Comparison of ENCODE assay signal across 8 cellular contexts in genomic region chr9:41073471-41074243, GRCh38. TPM values are rescaled to one million over a fixed set of nuclear protein-coding genes. Genes with fewer than 3 reads are reported as not detected.
DNase-seq lines count a peak whose midpoint lies in the region; ATAC-seq and TF ChIP-seq lines count a peak whose summit lies in the region.
"Not testable (repeated sequence)": the region's sequence is repeated elsewhere in the genome, so short reads cannot be mapped to it uniquely, and the experiment has no call there.

No MANE protein-coding gene starts in this region.

- not testable (repeated sequence) for H3K27ac ChIP-seq in HUES64 (ENCODE audit: low read depth, low read length); foreskin keratinocyte; mesenchymal stem cell (ENCODE audit: low read length, poor library complexity, severe bottlenecking)
- H3K27ac ChIP-seq in uterus: peak overlapping the region; percentile 42 to 64

- not testable (repeated sequence) for H2AFZ ChIP-seq in mesenchymal stem cell (ENCODE audit: low read depth, low read length)

- not testable (repeated sequence) for H2BK15ac ChIP-seq in mesenchymal stem cell (ENCODE audit: low read depth, poor library complexity, severe bottlenecking)

- not testable (repeated sequence) for DNase-seq in activated T-cell treated with anti-CD3 and anti-CD28 coated beads, Interleukin-2, amount 50 U/mL, for 24 hours; retinal pigment epithelial cell (ENCODE audit: low read depth); uterus
- DNase-seq in chondrocyte (ENCODE audit: low spot score) (peak; percentile 89), foreskin keratinocyte (peak; percentile 3 to 23), mesenchymal stem cell (peak; percentile 20)

- H3K4ac ChIP-seq in mesenchymal stem cell (ENCODE audit: low read depth in 1 of 2, low read length in 2 of 2): peak overlapping the region in 1 of 2 experiments; percentile 37

- not testable (repeated sequence) for H3K36me3 Mint-ChIP-seq in activated T-cell treated with anti-CD3 and anti-CD28 coated beads, Interleukin-2, amount 50 U/mL, for 24 hours (ENCODE audit: low read depth); chondrocyte (ENCODE audit: low read depth)

- ATAC-seq in foreskin keratinocyte: peak; percentile 1

- not testable (repeated sequence) for H3K27ac Mint-ChIP-seq in activated T-cell treated with anti-CD3 and anti-CD28 coated beads, Interleukin-2, amount 50 U/mL, for 24 hours; chondrocyte (ENCODE audit: unreplicated experiment)

- H3K9me3 Mint-ChIP-seq in activated T-cell treated with anti-CD3 and anti-CD28 coated beads, Interleukin-2, amount 50 U/mL, for 24 hours; chondrocyte (ENCODE audit: low read depth): not testable (repeated sequence)

- H3K27me3 Mint-ChIP-seq in activated T-cell treated with anti-CD3 and anti-CD28 coated beads, Interleukin-2, amount 50 U/mL, for 24 hours: peaks cover 40% of the 10 kb centered on the region
- H3K27me3 Mint-ChIP-seq in chondrocyte (ENCODE audit: low read depth): not testable (repeated sequence)

- H3K4me1 Mint-ChIP-seq in activated T-cell treated with anti-CD3 and anti-CD28 coated beads, Interleukin-2, amount 50 U/mL, for 24 hours (ENCODE audit: low read depth): peaks cover 12% of the 10 kb centered on the region
- H3K4me1 Mint-ChIP-seq in chondrocyte (ENCODE audit: low read depth): not testable (repeated sequence)

- H3K14ac ChIP-seq in mesenchymal stem cell (ENCODE audit: low read length in 2 of 2): not testable (repeated sequence)

- TF ChIP-seq CTCF in chondrocyte (IDR thresholded peaks at IDR 0.05); foreskin keratinocyte (conservative IDR thresholded peaks at IDR 0.05); retinal pigment epithelial cell (conservative IDR thresholded peaks at IDR 0.05; ENCODE audit: low read depth, low read length); uterus (IDR thresholded peaks at IDR 0.05): not testable (repeated sequence)

- H3K27me3 ChIP-seq in HUES64 (ENCODE audit: insufficient read depth, low read length): peaks cover 83% of the 10 kb centered on the region
- not testable (repeated sequence) for H3K27me3 ChIP-seq in foreskin keratinocyte; mesenchymal stem cell (ENCODE audit: control insufficient read depth in 1 of 2, insufficient read depth in 1 of 2, low read length in 2 of 2); uterus

- H3K4me3 Mint-ChIP-seq in activated T-cell treated with anti-CD3 and anti-CD28 coated beads, Interleukin-2, amount 50 U/mL, for 24 hours: peak overlapping the region; percentile 6
- H3K4me3 Mint-ChIP-seq in chondrocyte (ENCODE audit: unreplicated experiment): peak overlapping the region; percentile 56

- not testable (repeated sequence) for H4K91ac ChIP-seq in mesenchymal stem cell (ENCODE audit: low read length)

- not testable (repeated sequence) for H2BK120ac ChIP-seq in mesenchymal stem cell (ENCODE audit: low read depth, low read length)

- not testable (repeated sequence) for H3K79me1 ChIP-seq in mesenchymal stem cell (replicated peaks; ENCODE audit: low read length, poor library complexity, severe bottlenecking)

- not testable (repeated sequence) for H4K8ac ChIP-seq in mesenchymal stem cell (ENCODE audit: low read length)

- H3K23ac ChIP-seq in mesenchymal stem cell (ENCODE audit: low read length in 2 of 2): not testable (repeated sequence)

- intact Hi-C loops in uterus (cut with DNase I; ENCODE audit: low total_unique reads): not testable (repeated sequence)

- WGBS in HUES64: 42% methylated on average over 35 of the region's 39 CpGs
- WGBS in mesenchymal stem cell: 44% methylated on average over 22 of the region's 39 CpGs

- H3K9ac ChIP-seq in HUES64 (ENCODE audit: low read depth, low read length): not testable (repeated sequence)
- peak overlapping the region; percentile 85 for H3K9ac ChIP-seq in mesenchymal stem cell (ENCODE audit: low read length)

- not testable (repeated sequence) for H3K9me3 ChIP-seq in HUES64 (ENCODE audit: insufficient read depth, low read depth, low read length); mesenchymal stem cell (ENCODE audit: control insufficient read depth, low read length); uterus

- not testable (repeated sequence) for H2AK5ac ChIP-seq in mesenchymal stem cell (ENCODE audit: low read length, severe bottlenecking)

- H3K18ac ChIP-seq in mesenchymal stem cell (ENCODE audit: low read depth in 1 of 2, low read length in 2 of 2): peak overlapping the region in 1 of 2 experiments; percentile 34

- H3K4me3 ChIP-seq in GM08714 (ENCODE audit: low read length): peak overlapping the region; percentile 65; the same call in 1 of the 2 replicates
- H3K4me3 ChIP-seq in HUES64 (ENCODE audit: low read length): peak overlapping the region; percentile 16
- peak overlapping the region; percentile 65 to 83 for H3K4me3 ChIP-seq in mesenchymal stem cell (ENCODE audit: insufficient read depth in 1 of 2, low read depth in 1 of 2, low read length in 2 of 2)
- peak overlapping the region; percentile 76 for H3K4me3 ChIP-seq in retinal pigment epithelial cell (ENCODE audit: low read length)
- peak overlapping the region; percentile 46 to 73 for H3K4me3 ChIP-seq in uterus

- H2BK5ac ChIP-seq in mesenchymal stem cell (ENCODE audit: low read depth, low read length, poor library complexity, severe bottlenecking): not testable (repeated sequence)

- H2BK12ac ChIP-seq in mesenchymal stem cell (ENCODE audit: low read length in 2 of 2): not testable (repeated sequence)

- TF ChIP-seq POLR2A in uterus (IDR thresholded peaks at IDR 0.05): not testable (repeated sequence)

- peak overlapping the region; percentile 63 for H3K4me2 ChIP-seq in mesenchymal stem cell (ENCODE audit: low read length, poor library complexity, severe bottlenecking)

- not testable (repeated sequence) for H3K36me3 ChIP-seq in HUES64 (ENCODE audit: insufficient read depth, low read length); mesenchymal stem cell (ENCODE audit: control insufficient read depth in 1 of 2, insufficient read depth in 2 of 2, low read depth in 1 of 2, low read length in 2 of 2); uterus

- not testable (repeated sequence) for H3K4me1 ChIP-seq in HUES64 (ENCODE audit: insufficient read depth, low read length); foreskin keratinocyte; mesenchymal stem cell (ENCODE audit: control insufficient read depth, insufficient read depth, low read depth, low read length); uterus

RNA-seq across cellular contexts. Expression of gene FOXD4L6, which starts 54.8 kb away (rescaled TPM):
- not detected for polyA plus RNA-seq in HUES64 (2013, experiment 1 of 2)
- polyA plus RNA-seq in HUES64 (2013, experiment 2 of 2): not detected
- total RNA-seq in chondrocyte (not detected in 3 replicates), foreskin keratinocyte (not detected in 2 replicates), uterus (under 1 TPM in 1 of 4 donors, not detected in 3; 0.51 TPM)
- 0.02 TPM in 1 of 2 replicates, not detected in the other for polyA plus RNA-seq in foreskin keratinocyte
- not detected for polyA plus RNA-seq in mesenchymal stem cell (2013, experiment 1 of 2)
- polyA plus RNA-seq in mesenchymal stem cell (2013, experiment 2 of 2): not detected

Comparison
In these comparisons a context has a peak if more than half of its experiments do, and no peak if none do; other contexts are left out.
1. H3K4me3 ChIP-seq: peak in every context shown above with its lines; median percentile 76 in retinal pigment epithelial cell; 74 in mesenchymal stem cell; 65 in GM08714; 60 in uterus; 16 in HUES64.